In the genomic region with DNA sequence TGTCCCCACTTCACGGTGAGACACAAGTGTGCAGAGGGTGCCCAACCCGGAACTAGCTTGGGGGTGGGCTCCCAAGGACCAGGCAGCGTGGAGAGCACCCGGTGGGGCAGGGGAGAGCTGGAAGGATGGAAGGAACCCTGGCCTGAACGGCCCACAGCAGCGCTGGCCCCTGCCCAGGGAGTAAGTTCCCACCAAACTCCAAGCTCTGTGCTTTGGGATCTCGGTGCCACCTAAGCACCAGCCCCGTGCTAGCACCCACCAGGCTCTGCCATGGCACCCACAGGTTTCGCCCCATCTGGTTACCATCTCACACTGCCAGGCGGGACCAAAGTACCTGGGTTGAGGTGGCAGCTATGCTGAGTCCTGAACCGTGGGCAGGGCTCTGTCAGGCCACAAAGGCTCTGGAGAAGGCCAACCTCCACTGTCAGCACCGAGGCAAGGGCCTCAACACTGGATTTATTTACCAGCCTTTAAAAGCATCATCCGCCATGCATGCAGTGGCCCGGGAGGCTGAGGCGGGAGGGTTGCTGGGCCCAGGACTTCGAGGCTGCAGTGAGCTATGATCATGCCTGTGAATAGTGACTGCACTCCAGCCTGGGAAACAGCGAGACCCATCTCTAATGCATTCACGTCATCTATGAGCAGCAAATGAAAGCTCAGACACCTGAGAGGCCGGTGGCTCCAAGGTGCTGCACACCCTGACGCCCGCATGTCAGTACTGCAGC, we compare ENCODE assay signal across 12 cellular contexts. TPM values are rescaled to one million over a fixed set of nuclear protein-coding genes. Genes with fewer than 3 reads are reported as not detected.
DNase-seq lines count a peak whose midpoint lies in the region; ATAC-seq lines count a peak whose summit lies in the region.
"Had no signal": no experiment of that assay in that cellular context is flagged by ENCODE, and none has a peak within 500 bp of the region (broad histone marks: within the 10 kb centered on the region; RNA-seq: fewer than 3 reads in every experiment).

No MANE protein-coding gene starts in this region.

- DNase-seq in Right ventricle myocardium inferior (ENCODE audit: missing footprints) = peak; percentile 57
- DNase-seq in left cardiac atrium = no peak
- DNase-seq in right cardiac atrium = peak in 2 of 3 donors; percentile 31
- DNase-seq in NCI-H146 treated with DMSO at 0.1 percent for 48 hours (lab: John Stamatoyannopoulos, UW; ENCODE audit: unreplicated experiment) = no peak
- DNase-seq in NAMALWA (ENCODE audit: low spot score) = no peak
- DNase-seq: activated effector memory CD4-positive, alpha-beta T cell treated with Interleukin-2 at 50 U/mL for 16 hours; Karpas-422; NCI-H2081; transverse colon had no signal

- 90% methylated on average over 21 of the region's 21 CpGs for WGBS in right cardiac atrium
- 95% methylated on average over 21 of the region's 21 CpGs for WGBS in thymus

- H3K36me3 ChIP-seq in KOPT-K1 (ENCODE audit: insufficient read depth, low read length) (no peaks in the 10 kb centered on the region), thymus (ENCODE audit: control insufficient read depth, insufficient read depth) (no peaks in the 10 kb centered on the region)
- H3K36me3 ChIP-seq: transverse colon had no signal

- peak overlapping the region; percentile 23 for H3K27ac ChIP-seq in KOPT-K1 (ENCODE audit: low read depth, low read length, poor library complexity, severe bottlenecking)
- H3K27ac ChIP-seq in right cardiac atrium (ENCODE audit: low read length) = no peak overlapping the region
- H3K27ac ChIP-seq in thymus (ENCODE audit: low read depth) = peak overlapping the region; percentile 4
- H3K27ac ChIP-seq: transverse colon had no signal

- intact Hi-C loops in Right ventricle myocardium inferior (cut with DNase I) (no loop called here), left cardiac atrium (cut with DNase I) (no loop called here), right cardiac atrium (cut with DNase I) (no loop called here)

- H3K9me3 ChIP-seq in KOPT-K1 (ENCODE audit: insufficient read depth, low read length, poor library complexity, severe bottlenecking) = no peaks in the 10 kb centered on the region
- H3K9me3 ChIP-seq in right cardiac atrium (ENCODE audit: control insufficient read depth, low read length) = no peaks in the 10 kb centered on the region
- no peaks in the 10 kb centered on the region for H3K9me3 ChIP-seq in thymus (ENCODE audit: control insufficient read depth)
- H3K9me3 ChIP-seq: transverse colon had no signal

- no peaks in the 10 kb centered on the region for H3K27me3 ChIP-seq in right cardiac atrium (ENCODE audit: control insufficient read depth, insufficient read depth)
- H3K27me3 ChIP-seq in thymus (ENCODE audit: control insufficient read depth, insufficient read depth) = no peaks in the 10 kb centered on the region
- H3K27me3 ChIP-seq: transverse colon had no signal

- H3K4me3 ChIP-seq in right cardiac atrium (ENCODE audit: low read length) (no peak overlapping the region), thymus (ENCODE audit: low read length) (no peak overlapping the region)
- H3K4me3 ChIP-seq: transverse colon had no signal

- ATAC-seq in Right ventricle myocardium inferior (no peak), left cardiac atrium (no peak), right cardiac atrium (no peak), GM21786 (IDR thresholded peaks at IDR 0.05; ENCODE audit: unreplicated experiment) (no peak)

- no peaks in the 10 kb centered on the region for H3K4me1 ChIP-seq in right cardiac atrium (ENCODE audit: control insufficient read depth, insufficient read depth, low read length)
- no peaks in the 10 kb centered on the region for H3K4me1 ChIP-seq in thymus (ENCODE audit: control insufficient read depth, insufficient read depth, low read length)
- H3K4me1 ChIP-seq: transverse colon had no signal

RNA-seq across cellular contexts. Expression of a gene that starts 16.0 kb away (rescaled TPM):
- total RNA-seq in Right ventricle myocardium inferior (3.6 TPM), left cardiac atrium (1 to 10 TPM; 4.6 to 7.6 TPM), right cardiac atrium (1 to 10 TPM; 3.0 to 6.7 (median 4.5) TPM)
- polyA plus RNA-seq in right cardiac atrium (3.6 TPM), thymus (3.4 TPM)

RNA-seq across cellular contexts. Expression of a gene that starts 56.0 kb away (rescaled TPM):
- total RNA-seq in Right ventricle myocardium inferior (5.9 TPM), left cardiac atrium (10 to 100 TPM in 1 of 2 donors, 1 to 10 TPM in 1; 9.8 to 16.7 TPM), right cardiac atrium (10 to 100 TPM in 3 of 4 donors, 1 to 10 TPM in 1; 8.9 to 13.2 (median 11.5) TPM)
- polyA plus RNA-seq in right cardiac atrium (19.0 TPM), thymus (34.9 TPM)

RNA-seq across cellular contexts. Expression of a gene that starts 59.6 kb away (rescaled TPM):
- total RNA-seq in Right ventricle myocardium inferior (30.6 TPM), left cardiac atrium (10 to 100 TPM in 1 of 2 donors, 1 to 10 TPM in 1; 9.0 to 17.7 TPM), right cardiac atrium (10 to 100 TPM in 2 of 4 donors, 1 to 10 TPM in 2; 4.2 to 19.7 (median 14.1) TPM)
- polyA plus RNA-seq in right cardiac atrium (17.3 TPM), thymus (12.6 TPM)

Comparison
In these comparisons a context has a peak if more than half of its experiments do, and no peak if none do; other contexts are left out.
1. DNase-seq: peak in Right ventricle myocardium inferior (single experiment) and right cardiac atrium (2 of 3); none in left cardiac atrium (single experiment), NCI-H146 treated with DMSO at 0.1 percent for 48 hours (single experiment) and NAMALWA (single experiment).